ENCODE assay signal across 13 cellular contexts in genomic region chr2:31384771-31385276, GRCh38. TPM values are rescaled to one million over a fixed set of nuclear protein-coding genes. Genes with fewer than 3 reads are reported as not detected.
DNase-seq lines count a peak whose midpoint lies in the region; ATAC-seq and TF ChIP-seq lines count a peak whose summit lies in the region.
"Had no signal": no experiment of that assay in that cellular context is flagged by ENCODE, and none has a peak within 500 bp of the region (broad histone marks: within the 10 kb centered on the region; RNA-seq: fewer than 3 reads in every experiment).

No MANE protein-coding gene starts in this region.

- in situ Hi-C loops in SK-MEL-5 (cut with HindIII; ENCODE audit: low pct_unique_long_range_greater_than_20kb, low sequenced_read_pairs) = no loop called here

- DNase-seq in HCT116 (ENCODE audit: low read depth, low spot score) = peak; percentile 45
- peak; percentile 11 for DNase-seq in SK-MEL-5 (ENCODE audit: low read depth, low spot score)
- DNase-seq in fibroblast of mammary gland (ENCODE audit: low read depth) = peak; percentile 96
- DNase-seq in stromal cell of bone marrow (ENCODE audit: low read depth) = peak; percentile 64
- DNase-seq in amygdala (lab: John Stamatoyannopoulos, UW) = no peak
- DNase-seq in activated T-cell treated with anti-CD3 and anti-CD28 coated beads for 4 hours = no peak
- DNase-seq: GF-D8; naive thymus-derived CD8-positive, alpha-beta T cell; NCI-H2081 had no signal

- no peak overlapping the region for H2AFZ ChIP-seq in HCT116 (ENCODE audit: low read depth, low read length, poor library complexity, severe bottlenecking)

- RAD21 ChIA-PET in HCT116 (lab: Charles Lee; ENCODE audit: low non-redundant PET in 1 of 2, low total read pairs in 2 of 2, uncharacterized antibody in 2 of 2, unreplicated experiment in 2 of 2) = no interaction called here

- CTCF ChIA-PET in HCT116 (lab: Charles Lee) = no interaction called here

- ATAC-seq in HCT116 (peak; percentile 55), GM21529 (IDR thresholded peaks at IDR 0.05; ENCODE audit: unreplicated experiment) (no peak), HG03457 (IDR thresholded peaks at IDR 0.05; ENCODE audit: unreplicated experiment) (no peak)
- ATAC-seq: naive thymus-derived CD8-positive, alpha-beta T cell had no signal

- H3K27ac ChIP-seq in HCT116 (ENCODE audit: low read depth, low read length) = peak overlapping the region; percentile 31; the same call in 1 of the 2 replicates

- POLR2A ChIA-PET in HCT116 (lab: Charles Lee) = no interaction called here

- H3K4me3 ChIP-seq in HCT116 (replicated peaks in 1 of 2; ENCODE audit: low read depth in 1 of 2, low read length in 2 of 2) = no peak overlapping the region
- H3K4me3 ChIP-seq in fibroblast of mammary gland (ENCODE audit: control insufficient read depth, low read depth, low read length) = no peak overlapping the region

- H3K27me3 ChIP-seq in HCT116 (ENCODE audit: insufficient read depth, low read length) = no peaks in the 10 kb centered on the region; the same call in 1 of the 2 replicates

- peaks cover 2 to 28% of the 10 kb centered on the region in 2 experiments; a peak in 3 of 4 replicates for H3K4me1 ChIP-seq in HCT116 (ENCODE audit: control insufficient read depth in 1 of 2, insufficient read depth in 2 of 2, low read length in 2 of 2)

- no peaks in the 10 kb centered on the region for H3K79me2 ChIP-seq in HCT116 (ENCODE audit: insufficient read depth, low read length)

- no peak for TF ChIP-seq POLR2A in HCT116 (IDR thresholded peaks at IDR 0.05; ENCODE audit: borderline replicate concordance, extremely low read depth, insufficient read depth, insufficient read length)

- intact Hi-C loops in HCT116 (cut with micrococcal nuclease) = no loop called here

- TF ChIP-seq RAD21 in HCT116 (IDR thresholded peaks at IDR 0.05; ENCODE audit: low read depth) = no peak

- BruUV-seq in HCT116 (replicated peaks; lab: Mats Ljungman, UMichigan) = no TSS peak

- no peaks in the 10 kb centered on the region for H3K9me3 ChIP-seq in HCT116 (ENCODE audit: control insufficient read depth in 1 of 2, insufficient read depth in 1 of 2, low read depth in 1 of 2, low read length in 2 of 2)

- H4K20me1 ChIP-seq in HCT116 (ENCODE audit: insufficient read depth) = no peaks in the 10 kb centered on the region

- H3K9me2 ChIP-seq in HCT116 (ENCODE audit: insufficient read depth) = no peaks in the 10 kb centered on the region

- H3K9ac ChIP-seq in HCT116 (ENCODE audit: low read length) = no peak overlapping the region; the same call in 1 of the 2 replicates

- no peaks in the 10 kb centered on the region for H3K36me3 ChIP-seq in HCT116 (ENCODE audit: control insufficient read depth in 1 of 2, insufficient read depth in 2 of 2, low read length in 2 of 2)

- TF ChIP-seq CTCF in HCT116 (IDR thresholded peaks at IDR 0.05 in 2 of 3, conservative IDR thresholded peaks at IDR 0.05 in 1 of 3; ENCODE audit: borderline replicate concordance in 1 of 3, insufficient read depth in 1 of 3, low read depth in 2 of 3, low read length in 2 of 3) (no peak), fibroblast of mammary gland (conservative IDR thresholded peaks at IDR 0.05; ENCODE audit: control insufficient read depth, insufficient read depth, low read depth, low read length) (no peak)

- peak overlapping the region; percentile 47 for H3K4me2 ChIP-seq in HCT116 (ENCODE audit: low read length)

TF ChIP-seq in HCT116, 20 proteins besides CTCF, POLR2A, EP300 and RAD21:
- no peak for TF ChIP-seq POLR2AphosphoS5 (IDR thresholded peaks at IDR 0.05; ENCODE audit: low read depth, low read length)
- peak; percentile 61; the same call in 1 of the 2 replicates for TF ChIP-seq SP1 (IDR thresholded peaks at IDR 0.05; ENCODE audit: low read depth)
- TF ChIP-seq CEBPB (IDR thresholded peaks at IDR 0.05; ENCODE audit: low read depth) = peak; percentile 85

RNA-seq across cellular contexts. Expression of gene XDH, which starts 29.7 kb away (rescaled TPM):
- 0.15 TPM for total RNA-seq in HCT116 (2021; ENCODE audit: unreplicated experiment)
- polyA plus RNA-seq in HCT116 (2012) = 0.05 TPM in 2 replicates
- 0.05 TPM in 1 of 2 replicates, not detected in the other for total RNA-seq in SK-MEL-5 (2014; rRNA removed; shearing (Covaris generic))
- polyA plus RNA-seq in SK-MEL-5 (2015; cell fraction: cytosol; rRNA removed) = 0.03 TPM in 1 of 2 replicates, not detected in the other
- polyA plus RNA-seq in SK-MEL-5 (2015; cell fraction: nucleus; rRNA removed) = 0.11 and 0.21 TPM in 2 replicates
- total RNA-seq: activated T-helper 2 cell treated with anti-CD3 and anti-CD28 coated beads, Interferon-gamma antibody, Interleukin-2, Interleukin-4, amounts not matched to agents 10 μg/mL and 5 μg/mL and 100 μg/mL, durations not matched to agents 14 hours and 24 hours and 36 hours; frontal cortex; naive thymus-derived CD8-positive, alpha-beta T cell had no signal
- polyA plus RNA-seq: naive thymus-derived CD8-positive, alpha-beta T cell had no signal

Comparison
In these comparisons a context has a peak if more than half of its experiments do, and no peak if none do; other contexts are left out.
1. DNase-seq: peak in HCT116 (single experiment), SK-MEL-5 (single experiment), fibroblast of mammary gland (single experiment) and stromal cell of bone marrow (single experiment); none in amygdala (0 of 56) and activated T-cell treated with anti-CD3 and anti-CD28 coated beads for 4 hours (single experiment).